ENCODE assay signal across 1 cellular context in genomic region chr11:33257160-33257896, GRCh38.
A peak's percentile ranks its signal among the peaks of the same experiment; 100 is the strongest.
TF ChIP-seq lines count a peak whose summit lies in the region.

HIPK3 (plus strand) TSS chr11:33257381.

TF ChIP-seq in HepG2, 621 proteins besides CTCF, POLR2A, EP300 and RAD21 (continued from another document and continues in another):
- TF ChIP-seq, protein P1, sequence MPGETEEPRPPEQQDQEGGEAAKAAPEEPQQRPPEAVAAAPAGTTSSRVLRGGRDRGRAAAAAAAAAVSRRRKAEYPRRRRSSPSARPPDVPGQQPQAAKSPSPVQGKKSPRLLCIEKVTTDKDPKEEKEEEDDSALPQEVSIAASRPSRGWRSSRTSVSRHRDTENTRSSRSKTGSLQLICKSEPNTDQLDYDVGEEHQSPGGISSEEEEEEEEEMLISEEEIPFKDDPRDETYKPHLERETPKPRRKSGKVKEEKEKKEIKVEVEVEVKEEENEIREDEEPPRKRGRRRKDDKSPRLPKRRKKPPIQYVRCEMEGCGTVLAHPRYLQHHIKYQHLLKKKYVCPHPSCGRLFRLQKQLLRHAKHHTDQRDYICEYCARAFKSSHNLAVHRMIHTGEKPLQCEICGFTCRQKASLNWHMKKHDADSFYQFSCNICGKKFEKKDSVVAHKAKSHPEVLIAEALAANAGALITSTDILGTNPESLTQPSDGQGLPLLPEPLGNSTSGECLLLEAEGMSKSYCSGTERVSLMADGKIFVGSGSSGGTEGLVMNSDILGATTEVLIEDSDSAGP (CRISPR knock-in tag; IDR thresholded peaks at IDR 0.05; ENCODE audit: borderline replicate concordance), result no peak
- TF ChIP-seq KDM1A (CRISPR knock-in tag; IDR thresholded peaks at IDR 0.05) (no peak), SRY (CRISPR knock-in tag; IDR thresholded peaks at IDR 0.05) (0 out of 2 replicates have a peak, but pooled peaks have one; percentile 18), ZNF724P (CRISPR knock-in tag; IDR thresholded peaks at IDR 0.05; ENCODE audit: borderline replicate concordance) (0 out of 2 replicates have a peak, but pooled peaks have one; percentile 24), ZNF256 (CRISPR knock-in tag; conservative IDR thresholded peaks at IDR 0.05) (no peak), SIN3B (IDR thresholded peaks at IDR 0.05; ENCODE audit: low read length) (no peak), TAF1 (CRISPR knock-in tag; IDR thresholded peaks at IDR 0.05) (peak; percentile 62), MTF2 (CRISPR knock-in tag; IDR thresholded peaks at IDR 0.05; ENCODE audit: borderline replicate concordance) (no peak; the same call in 1 of the 2 replicates), SKI (IDR thresholded peaks at IDR 0.05; ENCODE audit: partially characterized antibody) (peak; percentile 28), ZNF431 (CRISPR knock-in tag; IDR thresholded peaks at IDR 0.05; ENCODE audit: borderline replicate concordance, low read depth) (no peak), CBX2 (IDR thresholded peaks at IDR 0.05; ENCODE audit: low read depth, low read length) (no peak), CBX2 (CRISPR knock-in tag; IDR thresholded peaks at IDR 0.05; ENCODE audit: low read depth) (no peak), ZEB1 (IDR thresholded peaks at IDR 0.05; ENCODE audit: insufficient replicate concordance, low read depth) (no peak), HDAC1 (CRISPR knock-in tag; IDR thresholded peaks at IDR 0.05) (peak; percentile 35; the same call in 1 of the 2 replicates), BRD4 (CRISPR knock-in tag; IDR thresholded peaks at IDR 0.05) (peak; percentile 64; the same call in 1 of the 2 replicates), ZNF780A (CRISPR knock-in tag; IDR thresholded peaks at IDR 0.05) (no peak), KDM5B (CRISPR knock-in tag; IDR thresholded peaks at IDR 0.05; ENCODE audit: borderline replicate concordance) (peak; percentile 77; the same call in 1 of the 2 replicates), ZBTB34 (CRISPR knock-in tag; IDR thresholded peaks at IDR 0.05) (no peak), ZNF280D (CRISPR knock-in tag; IDR thresholded peaks at IDR 0.05) (no peak), TFAP4 (IDR thresholded peaks at IDR 0.05; ENCODE audit: borderline replicate concordance, low read depth) (peak; percentile 8; the same call in 1 of the 2 replicates), ZGPAT (CRISPR knock-in tag; IDR thresholded peaks at IDR 0.05) (peak; percentile 60; the same call in 1 of the 2 replicates), ISL2 (CRISPR knock-in tag; IDR thresholded peaks at IDR 0.05) (peak; percentile 29; the same call in 1 of the 2 replicates)
- TF ChIP-seq, protein P2, sequence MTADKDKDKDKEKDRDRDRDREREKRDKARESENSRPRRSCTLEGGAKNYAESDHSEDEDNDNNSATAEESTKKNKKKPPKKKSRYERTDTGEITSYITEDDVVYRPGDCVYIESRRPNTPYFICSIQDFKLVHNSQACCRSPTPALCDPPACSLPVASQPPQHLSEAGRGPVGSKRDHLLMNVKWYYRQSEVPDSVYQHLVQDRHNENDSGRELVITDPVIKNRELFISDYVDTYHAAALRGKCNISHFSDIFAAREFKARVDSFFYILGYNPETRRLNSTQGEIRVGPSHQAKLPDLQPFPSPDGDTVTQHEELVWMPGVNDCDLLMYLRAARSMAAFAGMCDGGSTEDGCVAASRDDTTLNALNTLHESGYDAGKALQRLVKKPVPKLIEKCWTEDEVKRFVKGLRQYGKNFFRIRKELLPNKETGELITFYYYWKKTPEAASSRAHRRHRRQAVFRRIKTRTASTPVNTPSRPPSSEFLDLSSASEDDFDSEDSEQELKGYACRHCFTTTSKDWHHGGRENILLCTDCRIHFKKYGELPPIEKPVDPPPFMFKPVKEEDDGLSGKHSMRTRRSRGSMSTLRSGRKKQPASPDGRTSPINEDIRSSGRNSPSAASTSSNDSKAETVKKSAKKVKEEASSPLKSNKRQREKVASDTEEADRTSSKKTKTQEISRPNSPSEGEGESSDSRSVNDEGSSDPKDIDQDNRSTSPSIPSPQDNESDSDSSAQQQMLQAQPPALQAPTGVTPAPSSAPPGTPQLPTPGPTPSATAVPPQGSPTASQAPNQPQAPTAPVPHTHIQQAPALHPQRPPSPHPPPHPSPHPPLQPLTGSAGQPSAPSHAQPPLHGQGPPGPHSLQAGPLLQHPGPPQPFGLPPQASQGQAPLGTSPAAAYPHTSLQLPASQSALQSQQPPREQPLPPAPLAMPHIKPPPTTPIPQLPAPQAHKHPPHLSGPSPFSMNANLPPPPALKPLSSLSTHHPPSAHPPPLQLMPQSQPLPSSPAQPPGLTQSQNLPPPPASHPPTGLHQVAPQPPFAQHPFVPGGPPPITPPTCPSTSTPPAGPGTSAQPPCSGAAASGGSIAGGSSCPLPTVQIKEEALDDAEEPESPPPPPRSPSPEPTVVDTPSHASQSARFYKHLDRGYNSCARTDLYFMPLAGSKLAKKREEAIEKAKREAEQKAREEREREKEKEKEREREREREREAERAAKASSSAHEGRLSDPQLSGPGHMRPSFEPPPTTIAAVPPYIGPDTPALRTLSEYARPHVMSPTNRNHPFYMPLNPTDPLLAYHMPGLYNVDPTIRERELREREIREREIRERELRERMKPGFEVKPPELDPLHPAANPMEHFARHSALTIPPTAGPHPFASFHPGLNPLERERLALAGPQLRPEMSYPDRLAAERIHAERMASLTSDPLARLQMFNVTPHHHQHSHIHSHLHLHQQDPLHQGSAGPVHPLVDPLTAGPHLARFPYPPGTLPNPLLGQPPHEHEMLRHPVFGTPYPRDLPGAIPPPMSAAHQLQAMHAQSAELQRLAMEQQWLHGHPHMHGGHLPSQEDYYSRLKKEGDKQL (CRISPR knock-in tag; IDR thresholded peaks at IDR 0.05; ENCODE audit: low read depth), result no peak
- TF ChIP-seq, protein P3, sequence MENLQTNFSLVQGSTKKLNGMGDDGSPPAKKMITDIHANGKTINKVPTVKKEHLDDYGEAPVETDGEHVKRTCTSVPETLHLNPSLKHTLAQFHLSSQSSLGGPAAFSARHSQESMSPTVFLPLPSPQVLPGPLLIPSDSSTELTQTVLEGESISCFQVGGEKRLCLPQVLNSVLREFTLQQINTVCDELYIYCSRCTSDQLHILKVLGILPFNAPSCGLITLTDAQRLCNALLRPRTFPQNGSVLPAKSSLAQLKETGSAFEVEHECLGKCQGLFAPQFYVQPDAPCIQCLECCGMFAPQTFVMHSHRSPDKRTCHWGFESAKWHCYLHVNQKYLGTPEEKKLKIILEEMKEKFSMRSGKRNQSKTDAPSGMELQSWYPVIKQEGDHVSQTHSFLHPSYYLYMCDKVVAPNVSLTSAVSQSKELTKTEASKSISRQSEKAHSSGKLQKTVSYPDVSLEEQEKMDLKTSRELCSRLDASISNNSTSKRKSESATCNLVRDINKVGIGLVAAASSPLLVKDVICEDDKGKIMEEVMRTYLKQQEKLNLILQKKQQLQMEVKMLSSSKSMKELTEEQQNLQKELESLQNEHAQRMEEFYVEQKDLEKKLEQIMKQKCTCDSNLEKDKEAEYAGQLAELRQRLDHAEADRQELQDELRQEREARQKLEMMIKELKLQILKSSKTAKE (CRISPR knock-in tag; IDR thresholded peaks at IDR 0.05; ENCODE audit: borderline replicate concordance), result no peak
- TF ChIP-seq, protein P4, sequence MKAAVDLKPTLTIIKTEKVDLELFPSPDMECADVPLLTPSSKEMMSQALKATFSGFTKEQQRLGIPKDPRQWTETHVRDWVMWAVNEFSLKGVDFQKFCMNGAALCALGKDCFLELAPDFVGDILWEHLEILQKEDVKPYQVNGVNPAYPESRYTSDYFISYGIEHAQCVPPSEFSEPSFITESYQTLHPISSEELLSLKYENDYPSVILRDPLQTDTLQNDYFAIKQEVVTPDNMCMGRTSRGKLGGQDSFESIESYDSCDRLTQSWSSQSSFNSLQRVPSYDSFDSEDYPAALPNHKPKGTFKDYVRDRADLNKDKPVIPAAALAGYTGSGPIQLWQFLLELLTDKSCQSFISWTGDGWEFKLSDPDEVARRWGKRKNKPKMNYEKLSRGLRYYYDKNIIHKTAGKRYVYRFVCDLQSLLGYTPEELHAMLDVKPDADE (CRISPR knock-in tag; IDR thresholded peaks at IDR 0.05), result peak; percentile 36; the same call in 1 of the 2 replicates
- TF ChIP-seq, protein P5, sequence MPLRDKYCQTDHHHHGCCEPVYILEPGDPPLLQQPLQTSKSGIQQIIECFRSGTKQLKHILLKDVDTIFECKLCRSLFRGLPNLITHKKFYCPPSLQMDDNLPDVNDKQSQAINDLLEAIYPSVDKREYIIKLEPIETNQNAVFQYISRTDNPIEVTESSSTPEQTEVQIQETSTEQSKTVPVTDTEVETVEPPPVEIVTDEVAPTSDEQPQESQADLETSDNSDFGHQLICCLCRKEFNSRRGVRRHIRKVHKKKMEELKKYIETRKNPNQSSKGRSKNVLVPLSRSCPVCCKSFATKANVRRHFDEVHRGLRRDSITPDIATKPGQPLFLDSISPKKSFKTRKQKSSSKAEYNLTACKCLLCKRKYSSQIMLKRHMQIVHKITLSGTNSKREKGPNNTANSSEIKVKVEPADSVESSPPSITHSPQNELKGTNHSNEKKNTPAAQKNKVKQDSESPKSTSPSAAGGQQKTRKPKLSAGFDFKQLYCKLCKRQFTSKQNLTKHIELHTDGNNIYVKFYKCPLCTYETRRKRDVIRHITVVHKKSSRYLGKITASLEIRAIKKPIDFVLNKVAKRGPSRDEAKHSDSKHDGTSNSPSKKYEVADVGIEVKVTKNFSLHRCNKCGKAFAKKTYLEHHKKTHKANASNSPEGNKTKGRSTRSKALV (CRISPR knock-in tag; IDR thresholded peaks at IDR 0.05), result peak; percentile 49; the same call in 1 of the 2 replicates
- TF ChIP-seq, protein P6, sequence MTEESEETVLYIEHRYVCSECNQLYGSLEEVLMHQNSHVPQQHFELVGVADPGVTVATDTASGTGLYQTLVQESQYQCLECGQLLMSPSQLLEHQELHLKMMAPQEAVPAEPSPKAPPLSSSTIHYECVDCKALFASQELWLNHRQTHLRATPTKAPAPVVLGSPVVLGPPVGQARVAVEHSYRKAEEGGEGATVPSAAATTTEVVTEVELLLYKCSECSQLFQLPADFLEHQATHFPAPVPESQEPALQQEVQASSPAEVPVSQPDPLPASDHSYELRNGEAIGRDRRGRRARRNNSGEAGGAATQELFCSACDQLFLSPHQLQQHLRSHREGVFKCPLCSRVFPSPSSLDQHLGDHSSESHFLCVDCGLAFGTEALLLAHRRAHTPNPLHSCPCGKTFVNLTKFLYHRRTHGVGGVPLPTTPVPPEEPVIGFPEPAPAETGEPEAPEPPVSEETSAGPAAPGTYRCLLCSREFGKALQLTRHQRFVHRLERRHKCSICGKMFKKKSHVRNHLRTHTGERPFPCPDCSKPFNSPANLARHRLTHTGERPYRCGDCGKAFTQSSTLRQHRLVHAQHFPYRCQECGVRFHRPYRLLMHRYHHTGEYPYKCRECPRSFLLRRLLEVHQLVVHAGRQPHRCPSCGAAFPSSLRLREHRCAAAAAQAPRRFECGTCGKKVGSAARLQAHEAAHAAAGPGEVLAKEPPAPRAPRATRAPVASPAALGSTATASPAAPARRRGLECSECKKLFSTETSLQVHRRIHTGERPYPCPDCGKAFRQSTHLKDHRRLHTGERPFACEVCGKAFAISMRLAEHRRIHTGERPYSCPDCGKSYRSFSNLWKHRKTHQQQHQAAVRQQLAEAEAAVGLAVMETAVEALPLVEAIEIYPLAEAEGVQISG (CRISPR knock-in tag; IDR thresholded peaks at IDR 0.05), result peak; percentile 31
